Comparison of ENCODE assay signal across 32 cellular contexts in the genomic region with DNA sequence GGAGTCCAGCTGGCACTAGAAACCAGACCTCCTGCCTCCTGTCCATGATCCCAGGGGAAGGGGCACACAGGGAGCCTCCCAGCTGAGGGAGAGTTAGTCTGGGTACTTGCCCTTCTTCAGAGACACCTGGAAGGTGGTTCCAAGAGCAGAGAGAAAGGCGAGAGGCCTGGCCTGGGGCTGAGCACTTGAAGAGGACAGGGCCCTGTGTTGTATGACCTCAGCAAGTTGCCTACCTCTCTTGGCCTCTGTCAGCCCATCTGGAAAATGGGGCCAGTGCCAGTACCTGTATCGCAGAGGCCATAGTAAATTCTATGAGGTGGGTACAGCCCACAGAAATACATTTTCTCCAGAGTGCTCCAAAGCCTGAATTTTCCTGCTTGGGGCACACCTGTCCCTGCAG. TPM values are rescaled to one million over a fixed set of nuclear protein-coding genes. Genes with fewer than 3 reads are reported as not detected.
"Had no signal": no experiment of that assay in that cellular context is flagged by ENCODE, and none has a peak within 500 bp of the region (broad histone marks: within the 10 kb centered on the region; RNA-seq: fewer than 3 reads in every experiment).

No MANE protein-coding gene starts in this region.

- H3K9me3 ChIP-seq: ascending aorta, body of pancreas, SJCRH30, SK-N-SH had no signal

- H3K27ac Mint-ChIP-seq: activated CD4-positive, alpha-beta memory T cell treated with anti-CD3 and anti-CD28 coated beads, Interleukin-2, amount 10 ng/mL, durations not matched to agents 7 days and 5 days; activated naive CD4-positive, alpha-beta T cell treated with anti-CD3 and anti-CD28 coated beads for 36 hours; activated naive CD8-positive, alpha-beta T cell treated with anti-CD3 and anti-CD28 coated beads for 36 hours; activated T-helper 17 cell treated with anti-CD3 and anti-CD28 coated beads, Interleukin-2, amount 50 U/mL, for 72 hours had no signal

- ATAC-seq: activated T-helper 17 cell treated with anti-CD3 and anti-CD28 coated beads, Interleukin-2, amount 50 U/mL, for 72 hours; body of pancreas had no signal

- DNase-seq: activated CD4-positive, alpha-beta memory T cell treated with anti-CD3 and anti-CD28 coated beads, Interleukin-2, amount 10 ng/mL, durations not matched to agents 7 days and 5 days; activated CD4-positive, alpha-beta T cell treated with anti-CD3 and anti-CD28 coated beads, Interleukin-2, amount 50 U/mL, for 1 hour; activated CD4-positive, CD25-positive, alpha-beta regulatory T cell; activated gamma-delta T cell; activated naive CD4-positive, alpha-beta T cell treated with anti-CD3 and anti-CD28 coated beads for 36 hours; activated naive CD8-positive, alpha-beta T cell treated with anti-CD3 and anti-CD28 coated beads for 36 hours; activated T-cell treated with anti-CD3 and anti-CD28 coated beads for 4 hours; activated T-cell treated with anti-CD3 and anti-CD28 coated beads, Interleukin-2, amount 50 U/mL, for 48 hours; body of pancreas; MV-4-11; NCI-H1092 treated with DMSO at 0.1 percent for 48 hours; NCI-H1436; NCI-H1694 treated with DMSO at 0.1 percent for 48 hours; NCI-H2029 treated with DMSO at 0.1 percent for 48 hours; NCI-H345; NCI-H510A; NCI-H526 treated with DMSO at 0.1 percent for 48 hours; NCI-H82; SJCRH30; SK-N-SH; T-helper 1 cell had no signal

- H3K4me3 ChIP-seq: ascending aorta, body of pancreas, SJCRH30 had no signal

- H3K4me3 Mint-ChIP-seq: activated CD4-positive, alpha-beta memory T cell treated with anti-CD3 and anti-CD28 coated beads, Interleukin-2, amount 10 ng/mL, durations not matched to agents 7 days and 5 days; activated naive CD4-positive, alpha-beta T cell treated with anti-CD3 and anti-CD28 coated beads for 36 hours; activated naive CD8-positive, alpha-beta T cell treated with anti-CD3 and anti-CD28 coated beads for 36 hours; activated T-helper 17 cell treated with anti-CD3 and anti-CD28 coated beads, Interleukin-2, amount 50 U/mL, for 72 hours; central memory CD8-positive, alpha-beta T cell had no signal

- H3K27me3 ChIP-seq: ascending aorta, SJCRH30 had no signal

- H3K27ac ChIP-seq: ascending aorta, body of pancreas, KMS-11, SJCRH30, VCaP had no signal

- H3K36me3 Mint-ChIP-seq: activated naive CD8-positive, alpha-beta T cell treated with anti-CD3 and anti-CD28 coated beads for 36 hours had no signal

- H3K36me3 ChIP-seq: ascending aorta, SJCRH30 had no signal

- H3K9me3 Mint-ChIP-seq: activated CD4-positive, alpha-beta memory T cell treated with anti-CD3 and anti-CD28 coated beads, Interleukin-2, amount 10 ng/mL, durations not matched to agents 7 days and 5 days; activated naive CD4-positive, alpha-beta T cell treated with anti-CD3 and anti-CD28 coated beads for 36 hours; activated naive CD8-positive, alpha-beta T cell treated with anti-CD3 and anti-CD28 coated beads for 36 hours; activated T-helper 17 cell treated with anti-CD3 and anti-CD28 coated beads, Interleukin-2, amount 50 U/mL, for 72 hours; central memory CD8-positive, alpha-beta T cell had no signal

- H3K4me1 Mint-ChIP-seq: activated naive CD8-positive, alpha-beta T cell treated with anti-CD3 and anti-CD28 coated beads for 36 hours; activated T-helper 17 cell treated with anti-CD3 and anti-CD28 coated beads, Interleukin-2, amount 50 U/mL, for 72 hours had no signal

RNA-seq across cellular contexts. Expression of a gene that starts 19.5 kb away (rescaled TPM):
- total RNA-seq: activated CD4-positive, alpha-beta memory T cell treated with anti-CD3 and anti-CD28 coated beads, Interleukin-2, amount 10 ng/mL, durations not matched to agents 7 days and 5 days; activated CD8-positive, alpha-beta memory T cell treated with anti-CD3 and anti-CD28 coated beads for 36 hours; activated naive CD4-positive, alpha-beta T cell treated with anti-CD3 and anti-CD28 coated beads for 36 hours; activated naive CD8-positive, alpha-beta T cell treated with anti-CD3 and anti-CD28 coated beads for 36 hours; activated T-helper 17 cell treated with anti-CD3 and anti-CD28 coated beads, Interleukin-2, amount 50 U/mL, for 72 hours; bronchial epithelial cell; MCF 10A; OCI-LY7; RPMI7951; T-helper 2 cell treated with Interferon-gamma antibody and Interleukin-4, amounts not matched to agents 100 ng/mL and 5 ng/mL, for 36 hours had no signal

RNA-seq across cellular contexts. Expression of a gene that starts 33.8 kb away (rescaled TPM):
- total RNA-seq: activated CD4-positive, alpha-beta memory T cell treated with anti-CD3 and anti-CD28 coated beads, Interleukin-2, amount 10 ng/mL, durations not matched to agents 7 days and 5 days; activated CD8-positive, alpha-beta memory T cell treated with anti-CD3 and anti-CD28 coated beads for 36 hours; activated naive CD4-positive, alpha-beta T cell treated with anti-CD3 and anti-CD28 coated beads for 36 hours; activated naive CD8-positive, alpha-beta T cell treated with anti-CD3 and anti-CD28 coated beads for 36 hours; activated T-helper 17 cell treated with anti-CD3 and anti-CD28 coated beads, Interleukin-2, amount 50 U/mL, for 72 hours; bronchial epithelial cell; MCF 10A; OCI-LY7; RPMI7951; SJCRH30; T-helper 2 cell treated with Interferon-gamma antibody and Interleukin-4, amounts not matched to agents 100 ng/mL and 5 ng/mL, for 36 hours had no signal
- polyA plus RNA-seq: SK-N-SH had no signal
